15 cellular contexts compared by ENCODE assay signal in genomic region chr2:216557413-216557812, GRCh38.
"Had no signal": no experiment of that assay in that cellular context is flagged by ENCODE, and none has a peak within 500 bp of the region (broad histone marks: within the 10 kb centered on the region; RNA-seq: fewer than 3 reads in every experiment).

No MANE protein-coding gene starts in this region.

- H3K36me3 ChIP-seq: uterus had no signal

- H3K4me3 ChIP-seq: SK-N-MC, uterus had no signal

- H3K9me3 ChIP-seq: uterus had no signal

- H3K27me3 ChIP-seq: uterus had no signal

- ATAC-seq: activated T-cell treated with anti-CD3 and anti-CD28 coated beads, Interleukin-2, amount 50 U/mL, for 4 hours; natural killer cell had no signal

- DNase-seq: activated CD4-positive, alpha-beta T cell treated with anti-CD3 and anti-CD28 coated beads, Interleukin-2, amount 50 U/mL, for 1 hour; activated gamma-delta T cell treated with Interleukin-2 at 50 U/mL for 16 hours; activated naive CD8-positive, alpha-beta T cell treated with anti-CD3 and anti-CD28 coated beads for 36 hours; activated T-cell treated with anti-CD3 and anti-CD28 coated beads, Interleukin-2, amount 50 U/mL, for 4 hours; aorta; central memory CD4-positive, alpha-beta T cell; cortex of kidney; effector memory CD4-positive, alpha-beta T cell; mammary epithelial cell; natural killer cell; stimulated activated CD4-positive, alpha-beta T cell treated with anti-CD3 and anti-CD28 coated beads, Interleukin-15, amount 100 ng/mL, for 24 hours; stimulated activated CD4-positive, alpha-beta T cell treated with anti-CD3 and anti-CD28 coated beads, Interleukin-4, amount 100 ng/mL, for 24 hours; uterus had no signal

- H3K27ac ChIP-seq: epithelial cell of prostate, SK-N-MC, uterus had no signal
